In the genomic region with DNA sequence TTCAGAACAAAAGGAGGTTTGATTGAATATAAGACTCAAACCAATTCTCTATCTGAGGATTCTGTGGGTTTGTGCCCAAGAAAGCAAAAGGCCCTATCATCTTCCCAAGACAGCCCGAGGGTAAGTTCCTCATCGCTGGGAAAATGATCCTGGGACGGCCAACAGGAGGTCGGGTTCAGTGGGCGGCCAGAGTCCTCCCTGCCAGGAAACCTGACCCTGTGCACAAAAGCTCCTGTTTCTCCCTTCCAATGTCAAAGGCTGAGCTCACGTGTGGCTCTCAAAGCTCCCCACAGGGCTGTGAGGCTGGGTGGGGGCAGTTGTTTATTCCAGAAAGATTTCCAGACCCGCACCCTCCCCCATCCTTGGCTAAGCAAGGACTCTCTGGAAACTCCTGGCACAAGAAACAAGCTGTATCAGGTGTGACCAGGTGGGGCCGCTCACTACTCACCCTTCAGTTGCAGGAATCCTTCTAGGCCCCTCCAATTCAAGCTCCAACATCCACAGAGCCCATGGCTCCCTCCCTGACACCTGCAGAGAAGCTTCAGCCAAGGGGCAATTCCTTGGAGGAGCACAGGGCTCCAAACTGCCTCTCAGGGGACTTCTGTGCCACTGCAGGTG, we compare ENCODE assay signal across 10 cellular contexts.
A peak's percentile ranks its signal among the peaks of the same experiment; 100 is the strongest.
DNase-seq lines count a peak whose midpoint lies in the region; ATAC-seq and TF ChIP-seq lines count a peak whose summit lies in the region.
"Had no signal": no experiment of that assay in that cellular context is flagged by ENCODE, and none has a peak within 500 bp of the region (broad histone marks: within the 10 kb centered on the region; RNA-seq: fewer than 3 reads in every experiment).

No MANE protein-coding gene starts in this region.

- H3K36me3 ChIP-seq in GM06990 (ENCODE audit: control insufficient read depth, insufficient read depth, low read length), result no peaks in the 10 kb centered on the region
- no peaks in the 10 kb centered on the region for H3K36me3 ChIP-seq in neural progenitor cell
- no peaks in the 10 kb centered on the region for H3K36me3 ChIP-seq in CD8-positive, alpha-beta T cell (ENCODE audit: insufficient read depth, low read length)
- no peaks in the 10 kb centered on the region for H3K36me3 ChIP-seq in sigmoid colon
- H3K36me3 ChIP-seq: heart right ventricle had no signal

- H3K9ac ChIP-seq in neural progenitor cell, result no peak overlapping the region
- H3K9ac ChIP-seq: KMS-11 had no signal

- DNase-seq in GM06990 (ENCODE audit: extremely low read depth, insufficient read length), result no peak
- DNase-seq in NCI-H1105 treated with DMSO at 0.1 percent for 48 hours (lab: John Stamatoyannopoulos, UW), result peak; percentile 14
- DNase-seq in MCF 10A (ENCODE audit: unreplicated experiment), result peak; percentile 16
- DNase-seq in neural progenitor cell (ENCODE audit: low spot score), result peak; percentile 84
- DNase-seq in activated T-cell treated with anti-CD3 and anti-CD28 coated beads, Interleukin-2, amount 50 U/mL, for 1 hour, result no peak
- no peak for DNase-seq in CD8-positive, alpha-beta T cell
- no peak for DNase-seq in sigmoid colon
- DNase-seq: heart right ventricle had no signal

- no TSS peak for BruUV-seq in MCF 10A (replicated peaks; lab: Mats Ljungman, UMichigan)

- H3K9me3 Mint-ChIP-seq in MCF 10A (ENCODE audit: unreplicated experiment), result peaks cover 10% of the 10 kb centered on the region
- no peaks in the 10 kb centered on the region for H3K9me3 Mint-ChIP-seq in neural progenitor cell
- peaks cover 4% of the 10 kb centered on the region for H3K9me3 Mint-ChIP-seq in CD8-positive, alpha-beta T cell

- H3K4me3 ChIP-seq in GM06990 (replicated peaks; ENCODE audit: low read depth, low read length) (no peak overlapping the region), neural progenitor cell (no peak overlapping the region), sigmoid colon (no peak overlapping the region)
- no peak overlapping the region for H3K4me3 ChIP-seq in CD8-positive, alpha-beta T cell (ENCODE audit: low read depth, low read length)
- H3K4me3 ChIP-seq: heart right ventricle had no signal

- H3K27me3 Mint-ChIP-seq in MCF 10A (ENCODE audit: insufficient read depth, unreplicated experiment) (no peaks in the 10 kb centered on the region), neural progenitor cell (ENCODE audit: insufficient read depth, low read depth) (peaks cover 13% of the 10 kb centered on the region)
- H3K27me3 Mint-ChIP-seq in CD8-positive, alpha-beta T cell (ENCODE audit: low read depth), result peaks cover 19% of the 10 kb centered on the region

- H3K27me3 ChIP-seq in GM06990 (replicated peaks; ENCODE audit: control insufficient read depth, insufficient read depth, low read length), result no peaks in the 10 kb centered on the region
- no peaks in the 10 kb centered on the region for H3K27me3 ChIP-seq in neural progenitor cell
- no peaks in the 10 kb centered on the region for H3K27me3 ChIP-seq in CD8-positive, alpha-beta T cell (ENCODE audit: insufficient read depth, low read length)
- no peaks in the 10 kb centered on the region for H3K27me3 ChIP-seq in sigmoid colon

- TF ChIP-seq POLR2A in sigmoid colon (IDR thresholded peaks at IDR 0.05), result no peak

- H3K79me2 ChIP-seq in neural progenitor cell (ENCODE audit: low read depth), result no peaks in the 10 kb centered on the region

- peaks cover 11% of the 10 kb centered on the region for H3K36me3 Mint-ChIP-seq in MCF 10A (ENCODE audit: insufficient read depth, unreplicated experiment)
- H3K36me3 Mint-ChIP-seq in neural progenitor cell, result no peaks in the 10 kb centered on the region
- H3K36me3 Mint-ChIP-seq in CD8-positive, alpha-beta T cell, result no peaks in the 10 kb centered on the region

- peak; percentile 24 for TF ChIP-seq CTCF in GM06990 (IDR thresholded peaks at IDR 0.05; ENCODE audit: insufficient read depth, low read length, poor library complexity, severe bottlenecking)
- TF ChIP-seq CTCF in MCF 10A (IDR thresholded peaks at IDR 0.05; ENCODE audit: unreplicated experiment), result no peak
- peak; percentile 75 for TF ChIP-seq CTCF in neural progenitor cell (IDR thresholded peaks at IDR 0.05)
- TF ChIP-seq CTCF in CD8-positive, alpha-beta T cell (IDR thresholded peaks at IDR 0.05), result no peak
- TF ChIP-seq CTCF in sigmoid colon (IDR thresholded peaks at IDR 0.05), result no peak

- no peak for TF ChIP-seq EP300 in sigmoid colon (IDR thresholded peaks at IDR 0.05)

- H3K4me1 ChIP-seq in neural progenitor cell (no peaks in the 10 kb centered on the region), sigmoid colon (no peaks in the 10 kb centered on the region)
- H3K4me1 ChIP-seq in CD8-positive, alpha-beta T cell (ENCODE audit: insufficient read depth, low read length), result no peaks in the 10 kb centered on the region

- no peaks in the 10 kb centered on the region for H4K20me1 ChIP-seq in neural progenitor cell (ENCODE audit: low read depth)

- H2AFZ ChIP-seq in neural progenitor cell (replicated peaks), result no peak overlapping the region

- no peak overlapping the region for H3K4me2 ChIP-seq in neural progenitor cell
- H3K4me2 ChIP-seq: KMS-11 had no signal

- H3K4me1 Mint-ChIP-seq in MCF 10A (ENCODE audit: insufficient read depth, unreplicated experiment) (no peaks in the 10 kb centered on the region), neural progenitor cell (peaks cover 6% of the 10 kb centered on the region)
- no peaks in the 10 kb centered on the region for H3K4me1 Mint-ChIP-seq in CD8-positive, alpha-beta T cell (ENCODE audit: low read depth)

- POLR2A ChIA-PET in MCF 10A (lab: Yijun Ruan, JAX), result interaction anchor here (0.6 kb wide), 1 partner anchor 10 kb away, joined by 3 read pairs; no protein-coding TSS in a partner anchor
- POLR2A ChIA-PET in CD8-positive, alpha-beta T cell (lab: Charles Lee), result no interaction called here

- H3F3A ChIP-seq in neural progenitor cell (ENCODE audit: low read depth), result no peaks in the 10 kb centered on the region

- H3K9me3 ChIP-seq in neural progenitor cell (ENCODE audit: low read depth) (no peaks in the 10 kb centered on the region), sigmoid colon (no peaks in the 10 kb centered on the region)
- no peaks in the 10 kb centered on the region for H3K9me3 ChIP-seq in CD8-positive, alpha-beta T cell (ENCODE audit: low read length)
- H3K9me3 ChIP-seq: heart right ventricle had no signal

- no peak for ATAC-seq in CD8-positive, alpha-beta T cell
- ATAC-seq in HG02884 (IDR thresholded peaks at IDR 0.05; ENCODE audit: unreplicated experiment), result no peak

- intact Hi-C loops in MCF 10A (cut with micrococcal nuclease) (no loop called here), sigmoid colon (cut with DNase I) (no loop called here)
- intact Hi-C loops in CD8-positive, alpha-beta T cell (cut with DNase I, micrococcal nuclease), result no loop called here

- H3K27ac Mint-ChIP-seq in MCF 10A (ENCODE audit: low read depth, unreplicated experiment), result no peak overlapping the region
- no peak overlapping the region for H3K27ac Mint-ChIP-seq in neural progenitor cell
- H3K27ac Mint-ChIP-seq in CD8-positive, alpha-beta T cell, result no peak overlapping the region

- 39 to 59% methylated on average over 8 of the region's 8 CpGs for WGBS in sigmoid colon, 2 donors

- H3K27ac ChIP-seq in neural progenitor cell (no peak overlapping the region), sigmoid colon (no peak overlapping the region)
- no peak overlapping the region for H3K27ac ChIP-seq in CD8-positive, alpha-beta T cell (ENCODE audit: low read depth, low read length)
- H3K27ac ChIP-seq: heart right ventricle, KMS-11 had no signal

- CTCF ChIA-PET in MCF 10A (lab: Yijun Ruan, JAX), result interaction anchor here (0.6 to 1.1 kb wide), 4 partner anchors 15 to 299 kb away, joined by 3 to 6 read pairs (median 3); no protein-coding TSS in a partner anchor
- CTCF ChIA-PET in CD8-positive, alpha-beta T cell (lab: Charles Lee), result no interaction called here

- H3K4me3 Mint-ChIP-seq in MCF 10A (ENCODE audit: unreplicated experiment) (no peak overlapping the region), neural progenitor cell (no peak overlapping the region)
- H3K4me3 Mint-ChIP-seq in CD8-positive, alpha-beta T cell, result no peak overlapping the region

Comparison
In these comparisons a context has a peak if more than half of its experiments do, and no peak if none do; other contexts are left out.
1. DNase-seq: peak in NCI-H1105 treated with DMSO at 0.1 percent for 48 hours (single experiment), MCF 10A (single experiment) and neural progenitor cell (single experiment); none in GM06990 (single experiment), activated T-cell treated with anti-CD3 and anti-CD28 coated beads, Interleukin-2, amount 50 U/mL, for 1 hour (single experiment), CD8-positive, alpha-beta T cell (0 of 7) and sigmoid colon (single experiment).
2. CTCF ChIP-seq: peak in GM06990 (single experiment) and neural progenitor cell (single experiment); none in MCF 10A (single experiment), CD8-positive, alpha-beta T cell (single experiment) and sigmoid colon (0 of 4).